Comparison of ENCODE assay signal across 15 cellular contexts in genomic region chr5:143135832-143136551, GRCh38.
DNase-seq lines count a peak whose midpoint lies in the region; ATAC-seq and TF ChIP-seq lines count a peak whose summit lies in the region.
"Had no signal": no experiment of that assay in that cellular context is flagged by ENCODE, and none has a peak within 500 bp of the region (broad histone marks: within the 10 kb centered on the region; RNA-seq: fewer than 3 reads in every experiment).

No MANE protein-coding gene starts in this region.

- no peak for TF ChIP-seq POLR2A in transverse colon (IDR thresholded peaks at IDR 0.05)

- no peak overlapping the region for H2BK5ac ChIP-seq in neuronal stem cell (ENCODE audit: low read length)

- intact Hi-C loops in transverse colon (cut with DNase I; ENCODE audit: low total_unique reads), result no loop called here

- no peaks in the 10 kb centered on the region for H3K9me3 Mint-ChIP-seq in activated naive CD4-positive, alpha-beta T cell treated with anti-CD3 and anti-CD28 coated beads, Interleukin-2, amount 10 ng/mL, durations not matched to agents 7 days and 5 days
- H3K9me3 Mint-ChIP-seq: activated naive CD4-positive, alpha-beta T cell treated with anti-CD3 and anti-CD28 coated beads for 36 hours; CD4-positive, alpha-beta T cell had no signal

- DNase-seq in Daoy (ENCODE audit: low read depth) (peak; percentile 24), SHP77 (lab: John Stamatoyannopoulos, UW) (peak; percentile 35 to 48), globus pallidus (ENCODE audit: low spot score) (peak; percentile 11), neuronal stem cell (ENCODE audit: low spot score) (no peak), transverse colon (no peak), GM19238 (ENCODE audit: insufficient read length, low spot score) (no peak)
- no peak for DNase-seq in activated naive CD4-positive, alpha-beta T cell treated with anti-CD3 and anti-CD28 coated beads, Interleukin-2, amount 10 ng/mL, durations not matched to agents 7 days and 5 days
- DNase-seq: activated CD4-positive, alpha-beta T cell treated with anti-CD3 and anti-CD28 coated beads for 36 hours; activated CD8-positive, alpha-beta memory T cell treated with anti-CD3 and anti-CD28 coated beads, Interleukin-2, amount 50 U/mL, for 48 hours; activated naive CD4-positive, alpha-beta T cell treated with anti-CD3 and anti-CD28 coated beads for 36 hours; CD4-positive, alpha-beta T cell; DMS79 treated with DMSO at 0.1 percent for 48 hours; posterior cingulate gyrus had no signal

- H3K27ac ChIP-seq in neuronal stem cell (replicated peaks; ENCODE audit: low read length) (no peak overlapping the region), transverse colon (no peak overlapping the region)
- H3K27ac ChIP-seq: suprapubic skin had no signal

- H3K36me3 ChIP-seq in neuronal stem cell (replicated peaks in 1 of 2; ENCODE audit: control insufficient read depth in 2 of 2, insufficient read depth in 2 of 2, low read length in 2 of 2) (no peaks in the 10 kb centered on the region), transverse colon (peaks cover 0 to 7% (median 0%) of the 10 kb centered on the region in 4 donors)
- H3K36me3 ChIP-seq: suprapubic skin had no signal

- no peak overlapping the region for H3K4me3 Mint-ChIP-seq in activated naive CD4-positive, alpha-beta T cell treated with anti-CD3 and anti-CD28 coated beads, Interleukin-2, amount 10 ng/mL, durations not matched to agents 7 days and 5 days
- H3K4me3 Mint-ChIP-seq: activated CD4-positive, alpha-beta T cell treated with anti-CD3 and anti-CD28 coated beads for 36 hours; activated naive CD4-positive, alpha-beta T cell treated with anti-CD3 and anti-CD28 coated beads for 36 hours; CD4-positive, alpha-beta T cell had no signal

- no peaks in the 10 kb centered on the region for H3K27me3 Mint-ChIP-seq in activated naive CD4-positive, alpha-beta T cell treated with anti-CD3 and anti-CD28 coated beads, Interleukin-2, amount 10 ng/mL, durations not matched to agents 7 days and 5 days
- H3K27me3 Mint-ChIP-seq: activated CD4-positive, alpha-beta T cell treated with anti-CD3 and anti-CD28 coated beads for 36 hours; CD4-positive, alpha-beta T cell had no signal

- H2BK120ac ChIP-seq in neuronal stem cell (ENCODE audit: low read depth, low read length), result no peak overlapping the region

- no peak overlapping the region for H2AFZ ChIP-seq in neuronal stem cell (ENCODE audit: low read length)

- no peaks in the 10 kb centered on the region for H3K27me3 ChIP-seq in neuronal stem cell (ENCODE audit: control insufficient read depth in 3 of 3, insufficient read depth in 3 of 3, low read depth in 1 of 3, low read length in 3 of 3)
- no peaks in the 10 kb centered on the region for H3K27me3 ChIP-seq in transverse colon
- H3K27me3 ChIP-seq: suprapubic skin had no signal

- peak overlapping the region; percentile 27 for H3K18ac ChIP-seq in neuronal stem cell (ENCODE audit: low read length)

- ATAC-seq in GM21390 (IDR thresholded peaks at IDR 0.05; ENCODE audit: unreplicated experiment), result no peak
- ATAC-seq: activated CD4-positive, alpha-beta T cell treated with anti-CD3 and anti-CD28 coated beads for 36 hours had no signal

- H4K91ac ChIP-seq in neuronal stem cell (ENCODE audit: low read depth, low read length, poor library complexity), result no peak overlapping the region

- H3K4ac ChIP-seq in neuronal stem cell (ENCODE audit: low read length), result no peak overlapping the region

- no peak overlapping the region for H2BK15ac ChIP-seq in neuronal stem cell (ENCODE audit: low read length)

- H3K23ac ChIP-seq in neuronal stem cell (ENCODE audit: low read depth, low read length, poor library complexity), result no peak overlapping the region

- no peak overlapping the region for H2AK5ac ChIP-seq in neuronal stem cell (ENCODE audit: low read depth, low read length)

- in situ Hi-C loops in transverse colon (cut with MboI; ENCODE audit: low pct_ligation_motif_present in 1 of 4, low pct_unique_long_range_greater_than_20kb in 1 of 4, low sequenced_read_pairs in 3 of 4), result no loop called here

- WGBS in neuronal stem cell (ENCODE audit: extremely low coverage in 2 of 2, insufficient read length in 2 of 2, insufficient replicate concordance in 1 of 2), 2 donors, result no CpG with 5 or more reads among the region's 5 CpGs
- WGBS in transverse colon (ENCODE audit: low coverage in 1 of 2), 2 donors, result 71 to 83% methylated on average over 3 to 5 of the region's 5 CpGs

- H4K8ac ChIP-seq in neuronal stem cell (ENCODE audit: low read depth, low read length), result no peak overlapping the region

- H3K36me3 Mint-ChIP-seq in activated naive CD4-positive, alpha-beta T cell treated with anti-CD3 and anti-CD28 coated beads, Interleukin-2, amount 10 ng/mL, durations not matched to agents 7 days and 5 days, result no peaks in the 10 kb centered on the region

- H3K4me2 ChIP-seq in neuronal stem cell (ENCODE audit: insufficient read depth, low read length, poor library complexity, severe bottlenecking), result no peak overlapping the region

- TF ChIP-seq CTCF in transverse colon (IDR thresholded peaks at IDR 0.05), result no peak

- H2BK12ac ChIP-seq in neuronal stem cell (ENCODE audit: low read length), result no peak overlapping the region

- no peak overlapping the region for H3K14ac ChIP-seq in neuronal stem cell (ENCODE audit: low read length)

- H3K4me3 ChIP-seq in neuronal stem cell (ENCODE audit: low read length in 2 of 2) (no peak overlapping the region), transverse colon (no peak overlapping the region)
- H3K4me3 ChIP-seq: suprapubic skin had no signal

- CTCF ChIA-PET in activated naive CD4-positive, alpha-beta T cell treated with anti-CD3 and anti-CD28 coated beads, Interleukin-2, amount 10 ng/mL, durations not matched to agents 7 days and 5 days (lab: Charles Lee), result interaction anchor here (1.0 to 1.4 kb wide), 2 partner anchors 9 to 10 kb away, joined by 3 read pairs; no protein-coding TSS in a partner anchor

- H3K9ac ChIP-seq in neuronal stem cell (ENCODE audit: low read depth, low read length, poor library complexity), result no peak overlapping the region

- no peak for TF ChIP-seq EP300 in transverse colon (IDR thresholded peaks at IDR 0.05; ENCODE audit: low read depth)

- H3K79me1 ChIP-seq in neuronal stem cell (ENCODE audit: low read depth, low read length), result no peaks in the 10 kb centered on the region

- no peaks in the 10 kb centered on the region for H3K9me3 ChIP-seq in neuronal stem cell (replicated peaks in 1 of 2; ENCODE audit: control insufficient read depth in 2 of 2, insufficient read depth in 1 of 2, low read depth in 1 of 2, low read length in 2 of 2)
- no peaks in the 10 kb centered on the region for H3K9me3 ChIP-seq in transverse colon
- H3K9me3 ChIP-seq: suprapubic skin had no signal

- H3K4me1 ChIP-seq in neuronal stem cell (ENCODE audit: control insufficient read depth in 2 of 2, insufficient read depth in 1 of 2, low read depth in 1 of 2, low read length in 2 of 2) (peaks cover 7 to 20% of the 10 kb centered on the region in 2 donors), transverse colon (peaks cover 0 to 8% (median 4%) of the 10 kb centered on the region in 4 donors)

- no peaks in the 10 kb centered on the region for H3K4me1 Mint-ChIP-seq in activated naive CD4-positive, alpha-beta T cell treated with anti-CD3 and anti-CD28 coated beads, Interleukin-2, amount 10 ng/mL, durations not matched to agents 7 days and 5 days
- H3K4me1 Mint-ChIP-seq: activated CD4-positive, alpha-beta T cell treated with anti-CD3 and anti-CD28 coated beads for 36 hours had no signal

- H3K27ac Mint-ChIP-seq in activated naive CD4-positive, alpha-beta T cell treated with anti-CD3 and anti-CD28 coated beads, Interleukin-2, amount 10 ng/mL, durations not matched to agents 7 days and 5 days, result no peak overlapping the region
- H3K27ac Mint-ChIP-seq: activated CD4-positive, alpha-beta T cell treated with anti-CD3 and anti-CD28 coated beads for 36 hours; activated naive CD4-positive, alpha-beta T cell treated with anti-CD3 and anti-CD28 coated beads for 36 hours; CD4-positive, alpha-beta T cell had no signal

Comparison
In these comparisons a context has a peak if more than half of its experiments do, and no peak if none do; other contexts are left out.
1. DNase-seq: peak in Daoy (single experiment), SHP77 (2 of 2) and globus pallidus (single experiment); none in neuronal stem cell (single experiment), transverse colon (single experiment), GM19238 (single experiment) and activated naive CD4-positive, alpha-beta T cell treated with anti-CD3 and anti-CD28 coated beads, Interleukin-2, amount 10 ng/mL, durations not matched to agents 7 days and 5 days (single experiment).